Comparison of ENCODE assay signal across 8 cellular contexts in the genomic region with DNA sequence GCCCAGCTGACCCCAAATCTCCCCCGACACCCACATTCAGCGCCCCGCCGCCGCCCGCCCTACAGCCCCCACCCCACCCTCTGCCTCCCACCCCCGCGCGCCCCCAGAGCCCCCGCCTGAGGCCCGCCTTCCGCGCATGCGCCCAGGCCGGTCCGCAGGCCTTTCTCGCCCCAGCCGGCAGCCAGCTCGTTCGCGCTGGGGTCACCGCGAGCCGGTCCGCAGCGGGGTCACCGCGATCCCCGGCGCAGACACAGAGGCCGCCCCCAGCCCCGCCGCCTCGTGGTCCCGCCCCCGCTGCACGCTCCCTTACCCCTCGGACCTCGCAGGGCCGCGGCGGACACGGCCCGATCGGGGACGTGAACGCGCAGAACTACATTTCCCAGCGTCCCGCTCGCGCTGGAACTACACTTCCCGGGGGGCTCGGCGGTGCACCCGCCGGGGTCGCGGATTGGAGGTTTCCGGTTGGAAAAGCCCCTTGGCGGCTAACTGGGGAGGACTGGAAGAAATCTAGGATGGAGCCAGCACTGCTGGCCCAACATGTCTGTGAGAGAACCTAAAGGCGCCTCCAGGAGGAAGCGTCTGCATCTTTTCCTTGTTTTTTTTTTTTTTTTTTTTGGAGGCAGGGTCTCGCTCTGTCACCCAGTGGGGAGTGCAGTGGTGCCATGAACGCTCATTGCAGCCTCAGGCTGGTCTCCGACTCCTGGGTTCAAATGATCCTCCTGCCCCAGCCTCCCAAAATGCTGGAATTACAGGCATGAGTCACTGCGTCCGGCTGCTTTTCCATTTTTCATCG. TPM values are rescaled to one million over a fixed set of nuclear protein-coding genes. Genes with fewer than 3 reads are reported as not detected.
A peak's percentile ranks its signal among the peaks of the same experiment; 100 is the strongest.
DNase-seq lines count a peak whose midpoint lies in the region; ATAC-seq and TF ChIP-seq lines count a peak whose summit lies in the region.

Gene ZNF605 (minus strand): TSS at position 374 of the 793 bp plus-strand sequence. CDS start 10,671 bp downstream, outside the sequence.

- H3K9me3 ChIP-seq in spleen: peaks cover 0 to 41% (median 29%) of the 10 kb centered on the region in 8 donors

- intact Hi-C loops in spleen (cut with DNase I; ENCODE audit: low total_unique reads): no loop called here

- H3K4me1 ChIP-seq in spleen: peaks cover 7 to 38% (median 23%) of the 10 kb centered on the region in 6 donors

- peak; percentile 89 for ATAC-seq in HG02981 (IDR thresholded peaks at IDR 0.05; ENCODE audit: unreplicated experiment)

- DNase-seq in SKM-1 treated with dmso at 0.1 percent for 144 hours (lab: John Stamatoyannopoulos, UW; ENCODE audit: unreplicated experiment) (peak; percentile 47), SKM-1 (lab: John Stamatoyannopoulos, UW; ENCODE audit: unreplicated experiment) (no peak), NCI-H2107 treated with DMSO at 0.1 percent for 48 hours (lab: John Stamatoyannopoulos, UW; ENCODE audit: unreplicated experiment) (peak; percentile 58), caudate nucleus (lab: John Stamatoyannopoulos, UW) (peak; percentile 31 to 94 (median 85)), iris pigment epithelial cell (ENCODE audit: low read depth) (peak; percentile 91), spleen (peak; percentile 95)
- DNase-seq in activated CD4-positive, CD25-positive, alpha-beta regulatory T cell (lab: John Stamatoyannopoulos, UW): peak; percentile 62 to 71 (median 66)

- no peaks in the 10 kb centered on the region for H3K27me3 ChIP-seq in spleen (replicated peaks in 1 of 7)

- H3K4me3 ChIP-seq in spleen: peak within 1 kb of the TSS; percentile 51 to 81 (median 76)

- TF ChIP-seq CTCF in spleen (IDR thresholded peaks at IDR 0.05 in 8 of 11, conservative IDR thresholded peaks at IDR 0.05 in 3 of 11): no peak

- H3K27ac ChIP-seq in caudate nucleus (ENCODE audit: low read depth, low read length) (peak within 1 kb of the TSS; percentile 86), spleen (peak within 1 kb of the TSS; percentile 84 to 96 (median 90))

- peaks cover 0 to 12% (median 0%) of the 10 kb centered on the region in 6 donors for H3K36me3 ChIP-seq in spleen

- TF ChIP-seq POLR2A in spleen (IDR thresholded peaks at IDR 0.05): no peak

- WGBS in spleen, 5 donors: 1% methylated on average over 38 to 69 of the region's 69 CpGs

RNA-seq across cellular contexts. Expression of gene ZNF605, which starts in this region (rescaled TPM):
- 10 to 100 TPM; 11.0 to 18.9 (median 12.5) TPM for total RNA-seq in spleen
- polyA plus RNA-seq in spleen: 1 to 10 TPM; 1.6 to 3.3 (median 1.9) TPM
